1 cellular context compared by ENCODE assay signal in the genomic region with DNA sequence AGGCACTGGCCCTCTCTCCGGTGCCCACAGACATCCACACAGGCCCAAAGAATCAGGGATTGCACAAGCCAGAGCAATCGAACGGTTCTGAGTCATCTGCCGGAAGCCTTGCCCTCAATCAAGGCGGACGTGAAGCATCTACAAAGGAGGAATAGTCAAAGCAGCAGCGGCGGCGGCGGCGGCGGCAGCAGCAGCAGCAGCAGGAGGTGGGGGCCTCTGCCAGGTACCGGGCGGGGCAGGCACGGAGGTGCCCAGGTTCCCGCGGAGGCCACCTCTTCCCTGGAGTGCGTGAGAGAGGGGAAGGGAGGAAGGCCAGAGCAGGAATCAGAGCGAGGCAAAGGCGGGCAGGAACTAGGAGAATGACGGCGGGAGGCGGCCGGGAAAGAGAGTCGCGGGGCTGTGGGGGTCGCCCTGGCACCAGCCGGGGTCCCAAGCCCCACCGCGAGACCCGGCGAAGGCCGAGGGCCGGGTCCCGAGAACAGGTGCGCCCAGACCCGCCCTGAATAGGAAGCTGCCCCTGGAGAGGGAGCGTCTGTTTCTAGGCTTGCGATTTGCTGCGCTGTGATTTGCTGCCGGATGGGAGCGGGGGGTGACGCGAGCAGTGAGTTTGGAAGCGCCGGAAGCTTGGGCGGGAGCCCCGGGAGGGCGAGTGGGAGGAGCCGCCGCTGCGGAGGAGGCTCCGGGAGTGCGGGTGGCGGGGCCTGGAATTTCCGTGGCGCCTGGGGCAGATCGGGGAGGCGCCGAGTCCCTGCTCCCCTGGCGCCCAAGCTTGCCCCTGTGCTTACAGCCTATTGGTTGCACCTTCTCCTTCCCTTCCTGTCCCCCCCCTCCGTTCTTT.
A peak's percentile ranks its signal among the peaks of the same experiment; 100 is the strongest.
TF ChIP-seq lines count a peak whose summit lies in the region.

A gene with protein sequence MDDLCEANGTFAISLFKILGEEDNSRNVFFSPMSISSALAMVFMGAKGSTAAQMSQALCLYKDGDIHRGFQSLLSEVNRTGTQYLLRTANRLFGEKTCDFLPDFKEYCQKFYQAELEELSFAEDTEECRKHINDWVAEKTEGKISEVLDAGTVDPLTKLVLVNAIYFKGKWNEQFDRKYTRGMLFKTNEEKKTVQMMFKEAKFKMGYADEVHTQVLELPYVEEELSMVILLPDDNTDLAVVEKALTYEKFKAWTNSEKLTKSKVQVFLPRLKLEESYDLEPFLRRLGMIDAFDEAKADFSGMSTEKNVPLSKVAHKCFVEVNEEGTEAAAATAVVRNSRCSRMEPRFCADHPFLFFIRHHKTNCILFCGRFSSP (plus strand): TSS at position 117 of the 838 bp plus-strand sequence. CDS start 8,228 bp downstream, outside the sequence.

TF ChIP-seq in GM12878, 131 proteins besides CTCF, POLR2A, EP300 and RAD21 (continued from another document and continues in another):
- TF ChIP-seq, protein P1, sequence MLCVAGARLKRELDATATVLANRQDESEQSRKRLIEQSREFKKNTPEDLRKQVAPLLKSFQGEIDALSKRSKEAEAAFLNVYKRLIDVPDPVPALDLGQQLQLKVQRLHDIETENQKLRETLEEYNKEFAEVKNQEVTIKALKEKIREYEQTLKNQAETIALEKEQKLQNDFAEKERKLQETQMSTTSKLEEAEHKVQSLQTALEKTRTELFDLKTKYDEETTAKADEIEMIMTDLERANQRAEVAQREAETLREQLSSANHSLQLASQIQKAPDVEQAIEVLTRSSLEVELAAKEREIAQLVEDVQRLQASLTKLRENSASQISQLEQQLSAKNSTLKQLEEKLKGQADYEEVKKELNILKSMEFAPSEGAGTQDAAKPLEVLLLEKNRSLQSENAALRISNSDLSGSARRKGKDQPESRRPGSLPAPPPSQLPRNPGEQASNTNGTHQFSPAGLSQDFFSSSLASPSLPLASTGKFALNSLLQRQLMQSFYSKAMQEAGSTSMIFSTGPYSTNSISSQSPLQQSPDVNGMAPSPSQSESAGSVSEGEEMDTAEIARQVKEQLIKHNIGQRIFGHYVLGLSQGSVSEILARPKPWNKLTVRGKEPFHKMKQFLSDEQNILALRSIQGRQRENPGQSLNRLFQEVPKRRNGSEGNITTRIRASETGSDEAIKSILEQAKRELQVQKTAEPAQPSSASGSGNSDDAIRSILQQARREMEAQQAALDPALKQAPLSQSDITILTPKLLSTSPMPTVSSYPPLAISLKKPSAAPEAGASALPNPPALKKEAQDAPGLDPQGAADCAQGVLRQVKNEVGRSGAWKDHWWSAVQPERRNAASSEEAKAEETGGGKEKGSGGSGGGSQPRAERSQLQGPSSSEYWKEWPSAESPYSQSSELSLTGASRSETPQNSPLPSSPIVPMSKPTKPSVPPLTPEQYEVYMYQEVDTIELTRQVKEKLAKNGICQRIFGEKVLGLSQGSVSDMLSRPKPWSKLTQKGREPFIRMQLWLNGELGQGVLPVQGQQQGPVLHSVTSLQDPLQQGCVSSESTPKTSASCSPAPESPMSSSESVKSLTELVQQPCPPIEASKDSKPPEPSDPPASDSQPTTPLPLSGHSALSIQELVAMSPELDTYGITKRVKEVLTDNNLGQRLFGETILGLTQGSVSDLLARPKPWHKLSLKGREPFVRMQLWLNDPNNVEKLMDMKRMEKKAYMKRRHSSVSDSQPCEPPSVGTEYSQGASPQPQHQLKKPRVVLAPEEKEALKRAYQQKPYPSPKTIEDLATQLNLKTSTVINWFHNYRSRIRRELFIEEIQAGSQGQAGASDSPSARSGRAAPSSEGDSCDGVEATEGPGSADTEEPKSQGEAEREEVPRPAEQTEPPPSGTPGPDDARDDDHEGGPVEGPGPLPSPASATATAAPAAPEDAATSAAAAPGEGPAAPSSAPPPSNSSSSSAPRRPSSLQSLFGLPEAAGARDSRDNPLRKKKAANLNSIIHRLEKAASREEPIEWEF (IDR thresholded peaks at IDR 0.05; ENCODE audit: insufficient replicate concordance, low read depth, low read length): peak; percentile 33
- TF ChIP-seq, protein P2, sequence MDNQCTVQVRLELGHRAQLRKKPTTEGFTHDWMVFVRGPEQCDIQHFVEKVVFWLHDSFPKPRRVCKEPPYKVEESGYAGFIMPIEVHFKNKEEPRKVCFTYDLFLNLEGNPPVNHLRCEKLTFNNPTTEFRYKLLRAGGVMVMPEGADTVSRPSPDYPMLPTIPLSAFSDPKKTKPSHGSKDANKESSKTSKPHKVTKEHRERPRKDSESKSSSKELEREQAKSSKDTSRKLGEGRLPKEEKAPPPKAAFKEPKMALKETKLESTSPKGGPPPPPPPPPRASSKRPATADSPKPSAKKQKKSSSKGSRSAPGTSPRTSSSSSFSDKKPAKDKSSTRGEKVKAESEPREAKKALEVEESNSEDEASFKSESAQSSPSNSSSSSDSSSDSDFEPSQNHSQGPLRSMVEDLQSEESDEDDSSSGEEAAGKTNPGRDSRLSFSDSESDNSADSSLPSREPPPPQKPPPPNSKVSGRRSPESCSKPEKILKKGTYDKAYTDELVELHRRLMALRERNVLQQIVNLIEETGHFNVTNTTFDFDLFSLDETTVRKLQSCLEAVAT (IDR thresholded peaks at IDR 0.05): peak; percentile 100
- TF ChIP-seq, protein P3, sequence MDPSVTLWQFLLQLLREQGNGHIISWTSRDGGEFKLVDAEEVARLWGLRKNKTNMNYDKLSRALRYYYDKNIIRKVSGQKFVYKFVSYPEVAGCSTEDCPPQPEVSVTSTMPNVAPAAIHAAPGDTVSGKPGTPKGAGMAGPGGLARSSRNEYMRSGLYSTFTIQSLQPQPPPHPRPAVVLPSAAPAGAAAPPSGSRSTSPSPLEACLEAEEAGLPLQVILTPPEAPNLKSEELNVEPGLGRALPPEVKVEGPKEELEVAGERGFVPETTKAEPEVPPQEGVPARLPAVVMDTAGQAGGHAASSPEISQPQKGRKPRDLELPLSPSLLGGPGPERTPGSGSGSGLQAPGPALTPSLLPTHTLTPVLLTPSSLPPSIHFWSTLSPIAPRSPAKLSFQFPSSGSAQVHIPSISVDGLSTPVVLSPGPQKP (IDR thresholded peaks at IDR 0.05; ENCODE audit: low read depth, low read length): no peak
- TF ChIP-seq EED (IDR thresholded peaks at IDR 0.05; ENCODE audit: low read depth): peak; percentile 55
- TF ChIP-seq, protein P4, sequence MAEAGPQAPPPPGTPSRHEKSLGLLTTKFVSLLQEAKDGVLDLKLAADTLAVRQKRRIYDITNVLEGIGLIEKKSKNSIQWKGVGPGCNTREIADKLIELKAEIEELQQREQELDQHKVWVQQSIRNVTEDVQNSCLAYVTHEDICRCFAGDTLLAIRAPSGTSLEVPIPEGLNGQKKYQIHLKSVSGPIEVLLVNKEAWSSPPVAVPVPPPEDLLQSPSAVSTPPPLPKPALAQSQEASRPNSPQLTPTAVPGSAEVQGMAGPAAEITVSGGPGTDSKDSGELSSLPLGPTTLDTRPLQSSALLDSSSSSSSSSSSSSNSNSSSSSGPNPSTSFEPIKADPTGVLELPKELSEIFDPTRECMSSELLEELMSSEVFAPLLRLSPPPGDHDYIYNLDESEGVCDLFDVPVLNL (IDR thresholded peaks at IDR 0.05; ENCODE audit: low read depth, low read length): no peak
- no peak for TF ChIP-seq CBX3 (IDR thresholded peaks at IDR 0.05; ENCODE audit: borderline replicate concordance, low read depth)
- TF ChIP-seq RBBP5 (conservative IDR thresholded peaks at IDR 0.05): no peak
- TF ChIP-seq EZH2 (IDR thresholded peaks at IDR 0.05; ENCODE audit: borderline replicate concordance, control insufficient read depth, low read depth, low read length): no peak
- no peak for TF ChIP-seq SUPT20H (IDR thresholded peaks at IDR 0.05; ENCODE audit: borderline replicate concordance, control insufficient read depth, low read depth, low read length)
- TF ChIP-seq, protein P5, sequence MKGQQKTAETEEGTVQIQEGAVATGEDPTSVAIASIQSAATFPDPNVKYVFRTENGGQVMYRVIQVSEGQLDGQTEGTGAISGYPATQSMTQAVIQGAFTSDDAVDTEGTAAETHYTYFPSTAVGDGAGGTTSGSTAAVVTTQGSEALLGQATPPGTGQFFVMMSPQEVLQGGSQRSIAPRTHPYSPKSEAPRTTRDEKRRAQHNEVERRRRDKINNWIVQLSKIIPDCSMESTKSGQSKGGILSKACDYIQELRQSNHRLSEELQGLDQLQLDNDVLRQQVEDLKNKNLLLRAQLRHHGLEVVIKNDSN (IDR thresholded peaks at IDR 0.05; ENCODE audit: borderline replicate concordance, extremely low read length, insufficient read depth, low read depth, low read length): no peak
- peak; percentile 83 for TF ChIP-seq CREB1 (IDR thresholded peaks at IDR 0.05; ENCODE audit: low read depth)
- TF ChIP-seq TCF12 (IDR thresholded peaks at IDR 0.05; ENCODE audit: low read depth, low read length): peak; percentile 13; the same call in 1 of the 2 replicates
- peak; percentile 73 for TF ChIP-seq CREM (IDR thresholded peaks at IDR 0.05; ENCODE audit: low read depth)
- peak; percentile 64 for TF ChIP-seq POLR2AphosphoS2 (IDR thresholded peaks at IDR 0.05; ENCODE audit: low read depth, low read length)
- TF ChIP-seq SMAD1 (IDR thresholded peaks at IDR 0.05; ENCODE audit: low read depth, partially characterized antibody): no peak
- no peak for TF ChIP-seq KDM1A (IDR thresholded peaks at IDR 0.05; ENCODE audit: borderline replicate concordance)
- TF ChIP-seq BRCA1 (IDR thresholded peaks at IDR 0.05; ENCODE audit: low read depth, low read length): no peak
- TF ChIP-seq, protein P6, sequence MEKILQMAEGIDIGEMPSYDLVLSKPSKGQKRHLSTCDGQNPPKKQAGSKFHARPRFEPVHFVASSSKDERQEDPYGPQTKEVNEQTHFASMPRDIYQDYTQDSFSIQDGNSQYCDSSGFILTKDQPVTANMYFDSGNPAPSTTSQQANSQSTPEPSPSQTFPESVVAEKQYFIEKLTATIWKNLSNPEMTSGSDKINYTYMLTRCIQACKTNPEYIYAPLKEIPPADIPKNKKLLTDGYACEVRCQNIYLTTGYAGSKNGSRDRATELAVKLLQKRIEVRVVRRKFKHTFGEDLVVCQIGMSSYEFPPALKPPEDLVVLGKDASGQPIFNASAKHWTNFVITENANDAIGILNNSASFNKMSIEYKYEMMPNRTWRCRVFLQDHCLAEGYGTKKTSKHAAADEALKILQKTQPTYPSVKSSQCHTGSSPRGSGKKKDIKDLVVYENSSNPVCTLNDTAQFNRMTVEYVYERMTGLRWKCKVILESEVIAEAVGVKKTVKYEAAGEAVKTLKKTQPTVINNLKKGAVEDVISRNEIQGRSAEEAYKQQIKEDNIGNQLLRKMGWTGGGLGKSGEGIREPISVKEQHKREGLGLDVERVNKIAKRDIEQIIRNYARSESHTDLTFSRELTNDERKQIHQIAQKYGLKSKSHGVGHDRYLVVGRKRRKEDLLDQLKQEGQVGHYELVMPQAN (conservative IDR thresholded peaks at IDR 0.05): peak; percentile 54
- TF ChIP-seq ETV6 (conservative IDR thresholded peaks at IDR 0.05 in 1 of 2, IDR thresholded peaks at IDR 0.05 in 1 of 2; ENCODE audit: borderline replicate concordance in 1 of 2, low read depth in 1 of 2): 0 out of 4 replicates have a peak, but pooled peaks of 1 of the 2 experiments have one; percentile 30
- no peak for TF ChIP-seq IRF4 (IDR thresholded peaks at IDR 0.05; ENCODE audit: low read depth, low read length)
- TF ChIP-seq, protein P7, sequence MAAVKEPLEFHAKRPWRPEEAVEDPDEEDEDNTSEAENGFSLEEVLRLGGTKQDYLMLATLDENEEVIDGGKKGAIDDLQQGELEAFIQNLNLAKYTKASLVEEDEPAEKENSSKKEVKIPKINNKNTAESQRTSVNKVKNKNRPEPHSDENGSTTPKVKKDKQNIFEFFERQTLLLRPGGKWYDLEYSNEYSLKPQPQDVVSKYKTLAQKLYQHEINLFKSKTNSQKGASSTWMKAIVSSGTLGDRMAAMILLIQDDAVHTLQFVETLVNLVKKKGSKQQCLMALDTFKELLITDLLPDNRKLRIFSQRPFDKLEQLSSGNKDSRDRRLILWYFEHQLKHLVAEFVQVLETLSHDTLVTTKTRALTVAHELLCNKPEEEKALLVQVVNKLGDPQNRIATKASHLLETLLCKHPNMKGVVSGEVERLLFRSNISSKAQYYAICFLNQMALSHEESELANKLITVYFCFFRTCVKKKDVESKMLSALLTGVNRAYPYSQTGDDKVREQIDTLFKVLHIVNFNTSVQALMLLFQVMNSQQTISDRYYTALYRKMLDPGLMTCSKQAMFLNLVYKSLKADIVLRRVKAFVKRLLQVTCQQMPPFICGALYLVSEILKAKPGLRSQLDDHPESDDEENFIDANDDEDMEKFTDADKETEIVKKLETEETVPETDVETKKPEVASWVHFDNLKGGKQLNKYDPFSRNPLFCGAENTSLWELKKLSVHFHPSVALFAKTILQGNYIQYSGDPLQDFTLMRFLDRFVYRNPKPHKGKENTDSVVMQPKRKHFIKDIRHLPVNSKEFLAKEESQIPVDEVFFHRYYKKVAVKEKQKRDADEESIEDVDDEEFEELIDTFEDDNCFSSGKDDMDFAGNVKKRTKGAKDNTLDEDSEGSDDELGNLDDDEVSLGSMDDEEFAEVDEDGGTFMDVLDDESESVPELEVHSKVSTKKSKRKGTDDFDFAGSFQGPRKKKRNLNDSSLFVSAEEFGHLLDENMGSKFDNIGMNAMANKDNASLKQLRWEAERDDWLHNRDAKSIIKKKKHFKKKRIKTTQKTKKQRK (IDR thresholded peaks at IDR 0.05; ENCODE audit: low read depth, low read length): no peak
- TF ChIP-seq, protein P8, sequence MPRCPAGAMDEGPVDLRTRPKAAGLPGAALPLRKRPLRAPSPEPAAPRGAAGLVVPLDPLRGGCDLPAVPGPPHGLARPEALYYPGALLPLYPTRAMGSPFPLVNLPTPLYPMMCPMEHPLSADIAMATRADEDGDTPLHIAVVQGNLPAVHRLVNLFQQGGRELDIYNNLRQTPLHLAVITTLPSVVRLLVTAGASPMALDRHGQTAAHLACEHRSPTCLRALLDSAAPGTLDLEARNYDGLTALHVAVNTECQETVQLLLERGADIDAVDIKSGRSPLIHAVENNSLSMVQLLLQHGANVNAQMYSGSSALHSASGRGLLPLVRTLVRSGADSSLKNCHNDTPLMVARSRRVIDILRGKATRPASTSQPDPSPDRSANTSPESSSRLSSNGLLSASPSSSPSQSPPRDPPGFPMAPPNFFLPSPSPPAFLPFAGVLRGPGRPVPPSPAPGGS (IDR thresholded peaks at IDR 0.05; ENCODE audit: borderline replicate concordance, insufficient read depth, low read depth, low read length, poor library complexity, severe bottlenecking): peak; percentile 67
- TF ChIP-seq JUND (IDR thresholded peaks at IDR 0.05; ENCODE audit: low read depth, low read length): no peak
- no peak for TF ChIP-seq MYB (IDR thresholded peaks at IDR 0.05; ENCODE audit: borderline replicate concordance, low read depth, low read length)
- no peak for TF ChIP-seq CBFB (IDR thresholded peaks at IDR 0.05; ENCODE audit: low read depth)
- no peak for TF ChIP-seq TCF7 (IDR thresholded peaks at IDR 0.05; ENCODE audit: borderline replicate concordance)
- TF ChIP-seq ZNF24 (IDR thresholded peaks at IDR 0.05): no peak
- 0 out of 2 replicates have a peak, but pooled peaks have one; percentile 19 for TF ChIP-seq NBN (IDR thresholded peaks at IDR 0.05)
